ENCODE assay signal across 23 cellular contexts in genomic region chr7:39125849-39126248, GRCh38.
"Had no signal": no experiment of that assay in that cellular context is flagged by ENCODE, and none has a peak within 500 bp of the region (broad histone marks: within the 10 kb centered on the region; RNA-seq: fewer than 3 reads in every experiment).

No MANE protein-coding gene starts in this region.

- H3K4me3 Mint-ChIP-seq: naive thymus-derived CD8-positive, alpha-beta T cell; neural crest cell; stimulated activated memory B cell treated with anti-CD40 and anti-IgM and Interleukin-4, amounts not matched to agents 10 μg/mL and 1 μg/mL and 100 μg/mL, for 72 hours; stimulated activated naive CD8-positive, alpha-beta T cell treated with anti-CD3 and anti-CD28 coated beads, Interleukin-15, Interleukin-2, amounts not matched to agents 100 ng/mL and 50 ng/mL, for 24 hours had no signal

- H3K36me3 Mint-ChIP-seq: naive thymus-derived CD8-positive, alpha-beta T cell; stimulated activated memory B cell treated with anti-CD40 and anti-IgM and Interleukin-4, amounts not matched to agents 10 μg/mL and 1 μg/mL and 100 μg/mL, for 72 hours had no signal

- H3K9me3 ChIP-seq: heart right ventricle, mucosa of descending colon, pancreas, prostate gland, spleen, testis, tibial nerve had no signal

- H3K4me1 ChIP-seq: heart right ventricle, pancreas, prostate gland, spleen, testis, tibial nerve had no signal

- H3K27me3 Mint-ChIP-seq: stimulated activated naive CD8-positive, alpha-beta T cell treated with anti-CD3 and anti-CD28 coated beads, Interleukin-15, Interleukin-2, amounts not matched to agents 100 ng/mL and 50 ng/mL, for 24 hours had no signal

- ATAC-seq: heart right ventricle; left lobe of liver; mucosa of descending colon; naive thymus-derived CD8-positive, alpha-beta T cell; pancreas; sciatic nerve; stimulated activated memory B cell treated with anti-CD40 and anti-IgM and Interleukin-4, amounts not matched to agents 10 μg/mL and 1 μg/mL and 100 μg/mL, for 72 hours had no signal

- DNase-seq: cortex of kidney; dorsolateral prefrontal cortex; effector CD8-positive, alpha-beta T cell; heart right ventricle; hypothalamus; kidney glomerular epithelial cell; mammary epithelial cell; mucosa of descending colon; naive thymus-derived CD8-positive, alpha-beta T cell; occipital lobe; pancreas; spleen; stimulated activated CD4-positive, alpha-beta T cell treated with anti-CD3 and anti-CD28 coated beads, Interleukin-15, amount 100 ng/mL, for 24 hours; stimulated activated CD4-positive, alpha-beta T cell treated with anti-CD3 and anti-CD28 coated beads, Interleukin-1b, Interleukin-23, amount 100 ng/mL, for 48 hours; stimulated activated CD4-positive, alpha-beta T cell treated with anti-CD3 and anti-CD28 coated beads, Interleukin-4, amount 100 ng/mL, for 24 hours; testis had no signal

- H3K36me3 ChIP-seq: heart right ventricle, pancreas, prostate gland, spleen, tibial nerve had no signal

- H3K4me1 Mint-ChIP-seq: neural crest cell; stimulated activated memory B cell treated with anti-CD40 and anti-IgM and Interleukin-4, amounts not matched to agents 10 μg/mL and 1 μg/mL and 100 μg/mL, for 72 hours had no signal

- H3K27ac Mint-ChIP-seq: naive thymus-derived CD8-positive, alpha-beta T cell; stimulated activated memory B cell treated with anti-CD40 and anti-IgM and Interleukin-4, amounts not matched to agents 10 μg/mL and 1 μg/mL and 100 μg/mL, for 72 hours; stimulated activated naive CD8-positive, alpha-beta T cell treated with anti-CD3 and anti-CD28 coated beads, Interleukin-15, Interleukin-2, amounts not matched to agents 100 ng/mL and 50 ng/mL, for 24 hours had no signal

- H3K27me3 ChIP-seq: pancreas, testis, tibial nerve had no signal

- H3K27ac ChIP-seq: dorsolateral prefrontal cortex, heart right ventricle, pancreas, prostate gland, spleen, testis, tibial nerve had no signal

- H3K4me3 ChIP-seq: dorsolateral prefrontal cortex, heart right ventricle, mucosa of descending colon, pancreas, prostate gland, spleen, testis, tibial nerve had no signal

- H3K9me3 Mint-ChIP-seq: neural crest cell; stimulated activated memory B cell treated with anti-CD40 and anti-IgM and Interleukin-4, amounts not matched to agents 10 μg/mL and 1 μg/mL and 100 μg/mL, for 72 hours; stimulated activated naive CD8-positive, alpha-beta T cell treated with anti-CD3 and anti-CD28 coated beads, Interleukin-15, Interleukin-2, amounts not matched to agents 100 ng/mL and 50 ng/mL, for 24 hours had no signal
